ENCODE assay signal across 8 cellular contexts in genomic region chr17:82506402-82506801, GRCh38. TPM values are rescaled to one million over a fixed set of nuclear protein-coding genes. Genes with fewer than 3 reads are reported as not detected.
A peak's percentile ranks its signal among the peaks of the same experiment; 100 is the strongest.
DNase-seq lines count a peak whose midpoint lies in the region; ATAC-seq, FAIRE-seq and TF ChIP-seq lines count a peak whose summit lies in the region.
"Not testable (repeated sequence)": the region's sequence is repeated elsewhere in the genome, so short reads cannot be mapped to it uniquely, and the experiment has no call there.

No MANE protein-coding gene starts in this region.

- peak overlapping the region; percentile 61 for H3K4me2 ChIP-seq in GM12878 (ENCODE audit: control insufficient read depth, insufficient read depth)

- H3K27me3 Mint-ChIP-seq in T-helper 2 cell treated with Interferon-gamma antibody and Interleukin-4, amounts not matched to agents 5 μg/mL and 100 μg/mL, for 36 hours (ENCODE audit: low read depth), result not testable (repeated sequence)

- TF ChIP-seq RAD21 in GM12878 (IDR thresholded peaks at IDR 0.05; ENCODE audit: insufficient read depth, low read depth, low read length), result not testable (repeated sequence)

- H3K9me3 ChIP-seq in GM12878 (replicated peaks; ENCODE audit: control insufficient read depth, insufficient read depth, low read length), result not testable (repeated sequence)

- peak; percentile 21 for TF ChIP-seq POLR2A in GM10847 (IDR thresholded peaks at IDR 0.05; ENCODE audit: extremely low read depth, insufficient read length)
- TF ChIP-seq POLR2A in GM12878 (IDR thresholded peaks at IDR 0.05; ENCODE audit: low read depth, low read length), result peak; percentile 46

- CTCF ChIA-PET in GM12878 (lab: Yijun Ruan, JAX), result interaction anchor here (1.0 to 5.6 kb wide), 10 partner anchors 9 to 57 kb away, joined by 3 to 26 read pairs (median 4); partner anchors contain the start of gene FOXK2

- H3K27ac Mint-ChIP-seq in T-helper 2 cell treated with Interferon-gamma antibody and Interleukin-4, amounts not matched to agents 5 μg/mL and 100 μg/mL, for 36 hours, result not testable (repeated sequence)

- H2AFZ ChIP-seq in GM12878 (ENCODE audit: control insufficient read depth, low read depth, low read length), result not testable (repeated sequence)

- peak overlapping the region; percentile 26; the same call in 1 of the 2 replicates for H3K4me3 ChIP-seq in GM12878

- not testable (repeated sequence) for H3K9me3 Mint-ChIP-seq in T-helper 2 cell treated with Interferon-gamma antibody and Interleukin-4, amounts not matched to agents 5 μg/mL and 100 μg/mL, for 36 hours

- H3K9ac ChIP-seq in GM12878 (ENCODE audit: control insufficient read depth, insufficient read depth, low read length), result peak overlapping the region; percentile 32; the same call in 1 of the 2 replicates

- RAD21 ChIA-PET in GM12878 (lab: Charles Lee; ENCODE audit: unreplicated experiment), result interaction anchor here (0.7 to 1.6 kb wide), 6 partner anchors 10 to 358 kb away, joined by 3 to 5 read pairs (median 3); no protein-coding TSS in a partner anchor

- ATAC-seq in GM21723 (IDR thresholded peaks at IDR 0.05; ENCODE audit: unreplicated experiment), result peak; percentile 95
- peak; percentile 94 for ATAC-seq in HG03066 (IDR thresholded peaks at IDR 0.05; ENCODE audit: low read depth, unreplicated experiment)
- peak; percentile 100 for ATAC-seq in GM12878

- DNase-seq in GM19238 (ENCODE audit: insufficient read length, low spot score), result peak; percentile 42
- peak; percentile 52 for DNase-seq in M059J (ENCODE audit: low read depth)
- peak; percentile 64 for DNase-seq in T-helper 2 cell treated with Interferon-gamma antibody and Interleukin-4, amounts not matched to agents 5 μg/mL and 100 μg/mL, for 36 hours (ENCODE audit: low spot score)
- peak; percentile 92 for DNase-seq in GM12878 (ENCODE audit: low read depth, low spot score)
- DNase-seq in stimulated activated CD8-positive, alpha-beta memory T cell treated with anti-CD3 and anti-CD28 coated beads, Interleukin-4, amount 100 ng/mL, for 48 hours, result peak; percentile 61

- not testable (repeated sequence) for H3K36me3 ChIP-seq in GM12878 (ENCODE audit: control insufficient read depth in 2 of 2, insufficient read depth in 2 of 2, low read length in 1 of 2)

- BruUV-seq in GM12878 (replicated peaks; lab: Mats Ljungman, UMichigan), result not testable (repeated sequence)

- intact Hi-C loops in GM12878 (cut with micrococcal nuclease; ENCODE audit: unreplicated experiment), result not testable (repeated sequence)

- not testable (repeated sequence) for H3K36me3 Mint-ChIP-seq in T-helper 2 cell treated with Interferon-gamma antibody and Interleukin-4, amounts not matched to agents 5 μg/mL and 100 μg/mL, for 36 hours (ENCODE audit: low read depth)

- H3K4me1 Mint-ChIP-seq in T-helper 2 cell treated with Interferon-gamma antibody and Interleukin-4, amounts not matched to agents 5 μg/mL and 100 μg/mL, for 36 hours (ENCODE audit: low read depth), result not testable (repeated sequence)

- peak overlapping the region; percentile 46 for H3K27ac ChIP-seq in GM12878 (ENCODE audit: control insufficient read depth, insufficient read depth)

- peaks cover 11% of the 10 kb centered on the region for H3K4me1 ChIP-seq in GM12878 (ENCODE audit: control insufficient read depth, insufficient read depth, low read length)

- TF ChIP-seq EP300 in GM12878 (IDR thresholded peaks at IDR 0.05; ENCODE audit: borderline replicate concordance in 1 of 2, control insufficient read depth in 1 of 2, low read depth in 2 of 2, low read length in 2 of 2), result peak; percentile 56 to 63; a peak in 2 of 4 replicates

- TF ChIP-seq CTCF in GM12878 (IDR thresholded peaks at IDR 0.05 in 2 of 3, conservative IDR thresholded peaks at IDR 0.05 in 1 of 3; ENCODE audit: control insufficient read depth in 2 of 3, extremely low read depth in 1 of 3, insufficient read depth in 1 of 3, low read depth in 3 of 3, low read length in 3 of 3), result not testable (repeated sequence)

- POLR2A ChIA-PET in GM12878 (lab: Charles Lee), result interaction anchor here (0.7 to 2.7 kb wide), 12 partner anchors 9 to 214 kb away, joined by 3 to 19 read pairs (median 4); partner anchors contain the start of genes FOXK2 and NARF

- H4K20me1 ChIP-seq in GM12878 (ENCODE audit: control insufficient read depth, insufficient read depth), result not testable (repeated sequence)

- under 1% methylated on average over 7 of the region's 7 CpGs for WGBS in GM12878 (ENCODE audit: insufficient coverage, insufficient replicate concordance, low lambda C conversion rate, missing lambda C conversion rate)

- in situ Hi-C loops in GM12878 (cut with MboI), result not testable (repeated sequence)

- not testable (repeated sequence) for H3K4me3 Mint-ChIP-seq in T-helper 2 cell treated with Interferon-gamma antibody and Interleukin-4, amounts not matched to agents 5 μg/mL and 100 μg/mL, for 36 hours

- SMC1A ChIA-PET in GM12878 (lab: Charles Lee; ENCODE audit: uncharacterized antibody, unreplicated experiment), result interaction anchor here (0.8 to 3.0 kb wide), 11 partner anchors 9 to 87 kb away, joined by 3 to 12 read pairs (median 4); no protein-coding TSS in a partner anchor

- not testable (repeated sequence) for H3K27me3 ChIP-seq in GM12878 (replicated peaks in 1 of 2; ENCODE audit: control insufficient read depth in 2 of 2, insufficient read depth in 2 of 2, low read length in 1 of 2)

- not testable (repeated sequence) for H3K79me2 ChIP-seq in GM12878 (ENCODE audit: control insufficient read depth, insufficient read depth, low read length)

- peak; percentile 100 for FAIRE-seq in GM12878 (lab: Jason Lieb, UNC)

TF ChIP-seq in GM12878, 131 proteins besides CTCF, POLR2A, EP300 and RAD21 (continues in another document):
- TF ChIP-seq TCF7 (IDR thresholded peaks at IDR 0.05; ENCODE audit: borderline replicate concordance), result 0 out of 2 replicates have a peak, but pooled peaks have one; percentile 42
- peak; percentile 76; the same call in 1 of the 2 replicates for TF ChIP-seq PAX5 (IDR thresholded peaks at IDR 0.05; ENCODE audit: borderline replicate concordance, low read depth, low read length)
- TF ChIP-seq TCF12 (IDR thresholded peaks at IDR 0.05; ENCODE audit: low read depth, low read length), result peak; percentile 93
- peak; percentile 76 for TF ChIP-seq NFIC (IDR thresholded peaks at IDR 0.05; ENCODE audit: low read depth, low read length)

RNA-seq across cellular contexts. Expression of gene FOXK2, which starts 13.1 kb away (rescaled TPM):
- total RNA-seq in M059J (2014; rRNA removed; shearing (Covaris generic)), result 21.4 and 30.7 TPM in 2 replicates
- 85.5 and 97.1 TPM in 2 replicates for total RNA-seq in GM12878 (2013; cell fraction: nucleolus; rRNA removed)
- 32.2 and 35.9 TPM in 2 replicates for total RNA-seq in GM12878 (2014; rRNA removed)
- 32.3 and 32.9 TPM in 2 replicates for total RNA-seq in GM12878 (2014; rRNA removed; fragmentation: Illumina TruSeq; extraction: Trizol)
- total RNA-seq in GM12878 (2021), result 56.8 and 58.3 TPM in 2 replicates
- polyA plus RNA-seq in GM12878 (2011; ENCODE audit: low read depth), result 10.7 TPM
- polyA plus RNA-seq in GM12878 (2011; rRNA removed), result 26.8 and 36.6 TPM in 2 replicates
- polyA plus RNA-seq in GM12878 (2011; cell fraction: cytosol; rRNA removed), result 26.3 and 29.4 TPM in 2 replicates
- 32.3 and 46.0 TPM in 2 replicates for polyA plus RNA-seq in GM12878 (2011; cell fraction: nucleus; rRNA removed)
- polyA plus RNA-seq in GM12878 (2012), result 20.2 and 24.0 TPM in 2 replicates
- polyA plus RNA-seq in GM12878 (2014; fragmentation: Illumina TruSeq; extraction: Trizol), result 23.0 and 39.7 TPM in 2 replicates
- 1 to 10 TPM; 2.4 to 3.8 TPM for polyA plus RNA-seq in GM12878 (2014; fragmentation: Nextera tagmentation; extraction: Ambion mirVana)
- polyA plus RNA-seq in GM12878 (2014; rRNA removed), result 38.3 and 42.3 TPM in 2 replicates
- polyA plus RNA-seq in GM12878 (2016; fragmentation: Nextera tagmentation; extraction: Ambion mirVana), result 1 to 10 TPM; 2.7 to 5.6 TPM
- polyA minus RNA-seq in GM12878 (2011; rRNA and poly(A)+ RNA removed), result 27.4 and 46.1 TPM in 2 replicates
- 31.4 and 38.8 TPM in 2 replicates for polyA minus RNA-seq in GM12878 (2011; cell fraction: cytosol; rRNA and poly(A)+ RNA removed)
- polyA minus RNA-seq in GM12878 (2011; cell fraction: nucleus; rRNA and poly(A)+ RNA removed), result 23.0 and 45.1 TPM in 2 replicates

RNA-seq across cellular contexts. Expression of gene NARF, which starts 47.9 kb away (rescaled TPM):
- 68.2 and 84.2 TPM in 2 replicates for total RNA-seq in M059J (2014; rRNA removed; shearing (Covaris generic))
- 167 and 178 TPM in 2 replicates for total RNA-seq in GM12878 (2013; cell fraction: nucleolus; rRNA removed)
- total RNA-seq in GM12878 (2014; rRNA removed) (35.5 and 44.1 TPM in 2 replicates), GM12878 (2014; rRNA removed; fragmentation: Illumina TruSeq; extraction: Trizol) (29.2 and 29.4 TPM in 2 replicates), GM12878 (2021) (65.3 and 65.8 TPM in 2 replicates)
- 72.0 TPM for polyA plus RNA-seq in GM12878 (2011; ENCODE audit: low read depth)
- polyA plus RNA-seq in GM12878 (2011; rRNA removed) (120 and 138 TPM in 2 replicates), GM12878 (2014; fragmentation: Illumina TruSeq; extraction: Trizol) (22.4 and 42.7 TPM in 2 replicates), GM12878 (2014; fragmentation: Nextera tagmentation; extraction: Ambion mirVana) (10 to 100 TPM; 16.7 to 27.4 TPM), GM12878 (2014; rRNA removed) (50.9 and 56.1 TPM in 2 replicates), GM12878 (2016; fragmentation: Nextera tagmentation; extraction: Ambion mirVana) (100 to 1,000 TPM; 115 to 126 TPM)
- polyA plus RNA-seq in GM12878 (2011; cell fraction: cytosol; rRNA removed), result 128 and 152 TPM in 2 replicates
- 170 and 183 TPM in 2 replicates for polyA plus RNA-seq in GM12878 (2011; cell fraction: nucleus; rRNA removed)
- polyA plus RNA-seq in GM12878 (2012), result 120 and 130 TPM in 2 replicates
- polyA minus RNA-seq in GM12878 (2011; rRNA and poly(A)+ RNA removed), result 81.9 and 82.4 TPM in 2 replicates
- 27.1 and 29.1 TPM in 2 replicates for polyA minus RNA-seq in GM12878 (2011; cell fraction: cytosol; rRNA and poly(A)+ RNA removed)
- 29.7 and 37.7 TPM in 2 replicates for polyA minus RNA-seq in GM12878 (2011; cell fraction: nucleus; rRNA and poly(A)+ RNA removed)

RNA-seq across cellular contexts. Expression of gene CYBC1, which starts 55.9 kb away (rescaled TPM):
- total RNA-seq in M059J (2014; rRNA removed; shearing (Covaris generic)), result 45.1 and 55.5 TPM in 2 replicates
- total RNA-seq in GM12878 (2013; cell fraction: nucleolus; rRNA removed), result 374 and 423 TPM in 2 replicates
- total RNA-seq in GM12878 (2014; rRNA removed) (119 and 141 TPM in 2 replicates), GM12878 (2014; rRNA removed; fragmentation: Illumina TruSeq; extraction: Trizol) (93.1 and 97.9 TPM in 2 replicates), GM12878 (2021) (156 and 159 TPM in 2 replicates)
- polyA plus RNA-seq in GM12878 (2011; ENCODE audit: low read depth), result 98.7 TPM
- polyA plus RNA-seq in GM12878 (2011; rRNA removed) (101 and 125 TPM in 2 replicates), GM12878 (2014; fragmentation: Illumina TruSeq; extraction: Trizol) (81.7 and 120 TPM in 2 replicates), GM12878 (2014; fragmentation: Nextera tagmentation; extraction: Ambion mirVana) (1 to 10 TPM; 4.2 to 8.5 TPM), GM12878 (2014; rRNA removed) (162 and 194 TPM in 2 replicates), GM12878 (2016; fragmentation: Nextera tagmentation; extraction: Ambion mirVana) (100 to 1,000 TPM; 150 to 157 TPM)
- polyA plus RNA-seq in GM12878 (2011; cell fraction: cytosol; rRNA removed), result 197 and 266 TPM in 2 replicates
- polyA plus RNA-seq in GM12878 (2011; cell fraction: nucleus; rRNA removed), result 419 and 530 TPM in 2 replicates
- 155 and 177 TPM in 2 replicates for polyA plus RNA-seq in GM12878 (2012)
- polyA minus RNA-seq in GM12878 (2011; rRNA and poly(A)+ RNA removed), result 79.4 and 160 TPM in 2 replicates
- polyA minus RNA-seq in GM12878 (2011; cell fraction: cytosol; rRNA and poly(A)+ RNA removed), result 79.5 and 85.7 TPM in 2 replicates
- polyA minus RNA-seq in GM12878 (2011; cell fraction: nucleus; rRNA and poly(A)+ RNA removed), result 112 and 194 TPM in 2 replicates

Comparison
In these comparisons a context has a peak if more than half of its experiments do, and no peak if none do; other contexts are left out.
1. Peak in every context shown above with its lines: DNase-seq, ATAC-seq, H3K4me3 ChIP-seq and H3K27ac ChIP-seq.
2. DNase-seq: peak in every context shown above with its lines; median percentile 92 in GM12878; 64 in T-helper 2 cell treated with Interferon-gamma antibody and Interleukin-4, amounts not matched to agents 5 μg/mL and 100 μg/mL, for 36 hours; 61 in stimulated activated CD8-positive, alpha-beta memory T cell treated with anti-CD3 and anti-CD28 coated beads, Interleukin-4, amount 100 ng/mL, for 48 hours; 52 in M059J; 42 in GM19238.